Comparison of ENCODE assay signal across 22 cellular contexts in the genomic region with DNA sequence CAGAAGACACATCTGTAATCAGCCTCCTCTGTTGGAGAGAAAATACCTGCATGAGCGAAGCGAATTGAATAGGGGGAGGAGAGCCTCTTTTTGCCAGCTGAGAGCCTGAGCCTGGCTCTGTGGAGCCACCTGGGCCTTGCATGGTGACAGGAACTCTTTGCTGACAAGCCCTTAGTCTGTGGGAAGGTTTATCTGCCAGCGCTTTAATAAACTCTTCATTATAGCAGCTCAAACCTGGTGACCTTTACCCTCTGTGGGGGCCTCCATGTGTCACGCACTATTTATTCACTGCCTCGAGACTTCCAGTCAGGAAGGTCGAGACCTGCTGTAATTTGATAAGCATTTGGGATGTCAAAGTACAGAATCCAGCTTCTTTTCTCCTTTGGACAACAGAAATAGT.
DNase-seq lines count a peak whose midpoint lies in the region; ATAC-seq, FAIRE-seq and TF ChIP-seq lines count a peak whose summit lies in the region.
"Had no signal": no experiment of that assay in that cellular context is flagged by ENCODE, and none has a peak within 500 bp of the region (broad histone marks: within the 10 kb centered on the region; RNA-seq: fewer than 3 reads in every experiment).

No MANE protein-coding gene starts in this region.

- DNase-seq in M059J (ENCODE audit: low read depth) (peak; percentile 41), WERI-Rb-1 (no peak), left kidney (ENCODE audit: low read depth, low spot score) (peak; percentile 82), sigmoid colon (no peak), HTR-8/SVneo (ENCODE audit: insufficient read length, low spot score) (no peak), GDM1 (lab: John Stamatoyannopoulos, UW) (no peak)
- DNase-seq: BE2C; CD4-positive, alpha-beta memory T cell; DMS153; DMS79 treated with DMSO at 0.1 percent for 48 hours; EL; IMR-90 had no signal

- no peak for FAIRE-seq in HTR-8/SVneo (lab: Jason Lieb, UNC)
- FAIRE-seq: A549, G401.6, GM12892, GM19239, H54 had no signal

- no peak overlapping the region for H3K4me3 ChIP-seq in WERI-Rb-1 (ENCODE audit: low read depth, low read length)
- no peak overlapping the region for H3K4me3 ChIP-seq in sigmoid colon
- H3K4me3 ChIP-seq: A549 had no signal

- no peak for TF ChIP-seq EP300 in sigmoid colon (IDR thresholded peaks at IDR 0.05)

- TF ChIP-seq POLR2A in sigmoid colon (IDR thresholded peaks at IDR 0.05) = no peak

- WGBS in sigmoid colon, 2 donors = 32 to 56% methylated on average over 6 of the region's 6 CpGs

- H3K9me3 ChIP-seq in WERI-Rb-1 (ENCODE audit: severe bottlenecking) = no peaks in the 10 kb centered on the region
- no peaks in the 10 kb centered on the region for H3K9me3 ChIP-seq in sigmoid colon
- H3K9me3 ChIP-seq: A549, BE2C had no signal

- TF ChIP-seq CTCF in WERI-Rb-1 (IDR thresholded peaks at IDR 0.05; ENCODE audit: low read depth, low read length) (0 out of 2 replicates have a peak, but pooled peaks have one; percentile 3), sigmoid colon (IDR thresholded peaks at IDR 0.05) (no peak)

- intact Hi-C loops in sigmoid colon (cut with DNase I) = loop anchor here (2.0 kb wide), 1 partner anchor 50 kb away; no protein-coding TSS in a partner anchor

- peaks cover 0 to 53% (median 44%) of the 10 kb centered on the region in 4 donors for H3K4me1 ChIP-seq in sigmoid colon
- H3K4me1 ChIP-seq: A549, BE2C had no signal

- ATAC-seq in GM18873 (IDR thresholded peaks at IDR 0.05; ENCODE audit: low FRiP score, unreplicated experiment) = no peak
- no peak for ATAC-seq in GM19452 (IDR thresholded peaks at IDR 0.05; ENCODE audit: unreplicated experiment)
- ATAC-seq: A549, HCT116 had no signal

- H3K36me3 ChIP-seq in WERI-Rb-1 (no peaks in the 10 kb centered on the region), sigmoid colon (no peaks in the 10 kb centered on the region)
- H3K36me3 ChIP-seq: BE2C had no signal

- H3K27me3 ChIP-seq in WERI-Rb-1 (ENCODE audit: insufficient read depth, low read depth, severe bottlenecking) (no peaks in the 10 kb centered on the region), sigmoid colon (no peaks in the 10 kb centered on the region)
- H3K27me3 ChIP-seq: BE2C had no signal

- H3K27ac ChIP-seq in WERI-Rb-1 (no peak overlapping the region), sigmoid colon (peak overlapping the region in 3 of 4 donors; percentile 73 to 88 (median 86))
- H3K27ac ChIP-seq: A549, C4-2B, HL-60 had no signal

Comparison
In these comparisons a context has a peak if more than half of its experiments do, and no peak if none do; other contexts are left out.
1. DNase-seq: peak in M059J (single experiment) and left kidney (single experiment); none in WERI-Rb-1 (single experiment), sigmoid colon (single experiment), HTR-8/SVneo (single experiment) and GDM1 (single experiment).